Comparison of ENCODE assay signal across 16 cellular contexts in the genomic region with DNA sequence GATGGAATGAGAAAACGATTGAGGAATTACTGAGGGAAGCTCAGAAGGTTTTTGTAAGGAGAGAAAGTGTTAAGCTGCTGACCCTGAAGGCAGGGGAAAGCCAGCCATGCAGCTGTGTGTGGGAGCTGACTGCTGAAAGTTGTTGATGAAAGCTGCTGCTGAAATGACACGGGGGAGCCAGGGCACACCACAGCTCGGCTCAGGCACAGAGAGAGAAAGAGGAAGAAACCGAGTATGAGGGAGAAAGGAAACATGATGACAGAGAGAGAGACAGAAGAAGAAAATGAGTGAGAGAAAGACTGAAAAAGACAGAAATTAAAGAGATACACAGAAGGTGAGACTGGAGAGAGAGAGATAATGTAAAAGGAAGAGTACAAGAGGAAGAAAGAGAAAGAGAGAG.
DNase-seq lines count a peak whose midpoint lies in the region; ATAC-seq and TF ChIP-seq lines count a peak whose summit lies in the region.
"Had no signal": no experiment of that assay in that cellular context is flagged by ENCODE, and none has a peak within 500 bp of the region (broad histone marks: within the 10 kb centered on the region; RNA-seq: fewer than 3 reads in every experiment).

No MANE protein-coding gene starts in this region.

- H3K36me3 Mint-ChIP-seq in activated CD4-positive, alpha-beta T cell treated with anti-CD3 and anti-CD28 coated beads, Interleukin-2, amount 10 ng/mL, durations not matched to agents 7 days and 5 days (ENCODE audit: low read depth) = no peaks in the 10 kb centered on the region

- H3K27ac ChIP-seq in right atrium auricular region (peak overlapping the region in 1 of 2 donors; percentile 20), hepatocyte (no peak overlapping the region)

- H3K9me3 ChIP-seq in right atrium auricular region (no peaks in the 10 kb centered on the region), Loucy (ENCODE audit: insufficient read depth, low read depth, low read length) (no peaks in the 10 kb centered on the region), hepatocyte (ENCODE audit: low read depth) (no peaks in the 10 kb centered on the region)

- no peaks in the 10 kb centered on the region for H4K20me1 ChIP-seq in Loucy (ENCODE audit: insufficient read depth, low read length, poor library complexity, severe bottlenecking)
- no peaks in the 10 kb centered on the region for H4K20me1 ChIP-seq in hepatocyte (ENCODE audit: insufficient read depth, poor library complexity, severe bottlenecking)

- no peaks in the 10 kb centered on the region for H3K9me3 Mint-ChIP-seq in activated CD4-positive, alpha-beta T cell treated with anti-CD3 and anti-CD28 coated beads, Interleukin-2, amount 10 ng/mL, durations not matched to agents 7 days and 5 days
- H3K9me3 Mint-ChIP-seq: stimulated activated naive CD8-positive, alpha-beta T cell treated with anti-CD3 and anti-CD28 coated beads, Interleukin-15, Interleukin-2, amounts not matched to agents 100 ng/mL and 50 ng/mL, for 24 hours had no signal

- H3K27me3 ChIP-seq in right atrium auricular region (no peaks in the 10 kb centered on the region), Loucy (ENCODE audit: insufficient read depth, low read length, poor library complexity, severe bottlenecking) (no peaks in the 10 kb centered on the region), hepatocyte (no peaks in the 10 kb centered on the region)

- no peaks in the 10 kb centered on the region for H3K4me1 Mint-ChIP-seq in activated CD4-positive, alpha-beta T cell treated with anti-CD3 and anti-CD28 coated beads, Interleukin-2, amount 10 ng/mL, durations not matched to agents 7 days and 5 days
- H3K4me1 Mint-ChIP-seq: activated CD4-positive, alpha-beta T cell treated with anti-CD3 and anti-CD28 coated beads for 36 hours had no signal

- POLR2A ChIA-PET in activated CD4-positive, alpha-beta T cell treated with anti-CD3 and anti-CD28 coated beads, Interleukin-2, amount 10 ng/mL, durations not matched to agents 7 days and 5 days (lab: Charles Lee) = no interaction called here

- H3K9ac ChIP-seq in Loucy (ENCODE audit: low read depth, low read length, poor library complexity, severe bottlenecking) = no peak overlapping the region

- H3K9me2 ChIP-seq in Loucy (replicated peaks; ENCODE audit: low read depth, low read length) (no peaks in the 10 kb centered on the region), hepatocyte (replicated peaks; ENCODE audit: insufficient read depth) (no peaks in the 10 kb centered on the region)

- H3K27ac Mint-ChIP-seq in activated CD4-positive, alpha-beta T cell treated with anti-CD3 and anti-CD28 coated beads, Interleukin-2, amount 10 ng/mL, durations not matched to agents 7 days and 5 days = no peak overlapping the region
- H3K27ac Mint-ChIP-seq: activated CD4-positive, alpha-beta T cell treated with anti-CD3 and anti-CD28 coated beads for 36 hours; stimulated activated naive CD8-positive, alpha-beta T cell treated with anti-CD3 and anti-CD28 coated beads, Interleukin-15, Interleukin-2, amounts not matched to agents 100 ng/mL and 50 ng/mL, for 24 hours had no signal

- 36% methylated on average over 4 of the region's 4 CpGs for WGBS in hepatocyte (ENCODE audit: low lambda C conversion rate, missing lambda C conversion rate)

- no peak overlapping the region for H3K4me3 Mint-ChIP-seq in activated CD4-positive, alpha-beta T cell treated with anti-CD3 and anti-CD28 coated beads, Interleukin-2, amount 10 ng/mL, durations not matched to agents 7 days and 5 days
- H3K4me3 Mint-ChIP-seq: activated CD4-positive, alpha-beta T cell treated with anti-CD3 and anti-CD28 coated beads for 36 hours; stimulated activated naive CD8-positive, alpha-beta T cell treated with anti-CD3 and anti-CD28 coated beads, Interleukin-15, Interleukin-2, amounts not matched to agents 100 ng/mL and 50 ng/mL, for 24 hours had no signal

- no peak overlapping the region for H3K4me2 ChIP-seq in Loucy (ENCODE audit: low read depth, low read length, poor library complexity, severe bottlenecking)
- H3K4me2 ChIP-seq in hepatocyte = peak overlapping the region; percentile 37

- H3K4me1 ChIP-seq in right atrium auricular region (peaks cover 0 to 16% of the 10 kb centered on the region in 2 donors), Loucy (ENCODE audit: insufficient read depth, low read length, poor library complexity, severe bottlenecking) (no peaks in the 10 kb centered on the region), hepatocyte (ENCODE audit: insufficient read depth) (peaks cover 20% of the 10 kb centered on the region)

- H3K79me2 ChIP-seq in Loucy (ENCODE audit: insufficient read depth, low read length) (no peaks in the 10 kb centered on the region), hepatocyte (no peaks in the 10 kb centered on the region)

- DNase-seq in Right ventricle myocardium superior (peak; percentile 47), right atrium auricular region (ENCODE audit: low spot score) (no peak), hepatocyte (ENCODE audit: low spot score) (no peak), DMS53 (lab: John Stamatoyannopoulos, UW) (no peak)
- no peak for DNase-seq in activated CD4-positive, CD25-positive, alpha-beta regulatory T cell treated with anti-CD3 and anti-CD28 coated beads, Interleukin-2, amount 50 U/mL, for 72 hours
- DNase-seq in activated CD4-positive, alpha-beta T cell treated with anti-CD3 and anti-CD28 coated beads, Interleukin-2, amount 10 ng/mL, durations not matched to agents 7 days and 5 days = no peak
- DNase-seq: ACHN; activated CD4-positive, alpha-beta T cell treated with anti-CD3 and anti-CD28 coated beads for 36 hours; central memory CD4-positive, alpha-beta T cell; NCI-H1092 treated with DMSO at 0.1 percent for 48 hours; NCI-H526; stimulated activated CD4-positive, alpha-beta T cell treated with anti-CD3 and anti-CD28 coated beads, Interleukin-1b, Interleukin-23, amount 100 ng/mL, for 48 hours had no signal

- TF ChIP-seq CTCF in right atrium auricular region (IDR thresholded peaks at IDR 0.05) (no peak), Loucy (conservative IDR thresholded peaks at IDR 0.05; ENCODE audit: low read length) (no peak), hepatocyte (IDR thresholded peaks at IDR 0.05; ENCODE audit: poor library complexity) (no peak)

- H3F3A ChIP-seq in Loucy (ENCODE audit: low read depth) = no peaks in the 10 kb centered on the region

- no peak overlapping the region for H3K4me3 ChIP-seq in right atrium auricular region
- no peak overlapping the region for H3K4me3 ChIP-seq in Loucy (ENCODE audit: low read length, poor library complexity, severe bottlenecking)
- no peak overlapping the region for H3K4me3 ChIP-seq in hepatocyte

- no peaks in the 10 kb centered on the region for H3K36me3 ChIP-seq in right atrium auricular region
- H3K36me3 ChIP-seq in Loucy (ENCODE audit: insufficient read depth, low read length) = no peaks in the 10 kb centered on the region
- H3K36me3 ChIP-seq in hepatocyte (replicated peaks; ENCODE audit: insufficient read depth, low read depth) = no peaks in the 10 kb centered on the region

- CTCF ChIA-PET in activated CD4-positive, alpha-beta T cell treated with anti-CD3 and anti-CD28 coated beads, Interleukin-2, amount 10 ng/mL, durations not matched to agents 7 days and 5 days (lab: Charles Lee) = no interaction called here

- no peaks in the 10 kb centered on the region for H3K27me3 Mint-ChIP-seq in activated CD4-positive, alpha-beta T cell treated with anti-CD3 and anti-CD28 coated beads, Interleukin-2, amount 10 ng/mL, durations not matched to agents 7 days and 5 days
- H3K27me3 Mint-ChIP-seq: activated CD4-positive, alpha-beta T cell treated with anti-CD3 and anti-CD28 coated beads for 36 hours; stimulated activated naive CD8-positive, alpha-beta T cell treated with anti-CD3 and anti-CD28 coated beads, Interleukin-15, Interleukin-2, amounts not matched to agents 100 ng/mL and 50 ng/mL, for 24 hours had no signal

- intact Hi-C loops in Right ventricle myocardium superior (cut with DNase I) = no loop called here

- H2AFZ ChIP-seq in Loucy (ENCODE audit: low read length) = 0 out of 2 replicates have a peak overlapping the region, but pooled peaks have one; percentile 64
- H2AFZ ChIP-seq in hepatocyte = peak overlapping the region; percentile 35

- ATAC-seq in Right ventricle myocardium superior (ENCODE audit: poor library complexity) = peak; percentile 45
- no peak for ATAC-seq in HG02571 (IDR thresholded peaks at IDR 0.05; ENCODE audit: unreplicated experiment)
- ATAC-seq: activated CD4-positive, alpha-beta T cell treated with anti-CD3 and anti-CD28 coated beads for 36 hours; HCT116 had no signal
